Comparison of ENCODE assay signal across 10 cellular contexts in genomic region chr2:54561010-54561409, GRCh38.
A peak's percentile ranks its signal among the peaks of the same experiment; 100 is the strongest.
DNase-seq lines count a peak whose midpoint lies in the region; ATAC-seq and TF ChIP-seq lines count a peak whose summit lies in the region.
"Had no signal": no experiment of that assay in that cellular context is flagged by ENCODE, and none has a peak within 500 bp of the region (broad histone marks: within the 10 kb centered on the region; RNA-seq: fewer than 3 reads in every experiment).

No MANE protein-coding gene starts in this region.

- H3K27ac Mint-ChIP-seq in activated T-cell treated with anti-CD3 and anti-CD28 coated beads, Interleukin-2, amount 50 U/mL, for 72 hours: peak overlapping the region; percentile 95

- no peak for DNase-seq in activated T-cell treated with anti-CD3 and anti-CD28 coated beads, Interleukin-2, amount 50 U/mL, for 72 hours
- DNase-seq in activated T-cell treated with anti-CD3 and anti-CD28 coated beads for 4 hours (no peak), adipocyte (ENCODE audit: low read depth) (peak; percentile 24), thyroid gland (no peak), NOMO-1 treated with dmso at 0.1 percent for 144 hours (lab: John Stamatoyannopoulos, UW; ENCODE audit: unreplicated experiment) (no peak), DMS153 treated with DMSO at 0.1 percent for 48 hours (lab: John Stamatoyannopoulos, UW; ENCODE audit: unreplicated experiment) (no peak)
- DNase-seq: C1 segment of cervical spinal cord, NCI-H1694 treated with DMSO at 0.1 percent for 48 hours had no signal

- H3K9me3 ChIP-seq in adipocyte (ENCODE audit: control insufficient read depth, low read length): no peaks in the 10 kb centered on the region
- H3K9me3 ChIP-seq in liver (ENCODE audit: control insufficient read depth in 4 of 4, low read length in 3 of 4): no peaks in the 10 kb centered on the region
- H3K9me3 ChIP-seq in thyroid gland: no peaks in the 10 kb centered on the region

- WGBS in liver: 25% methylated on average over 4 of the region's 4 CpGs
- WGBS in thyroid gland, 2 donors: 64 to 72% methylated on average over 3 of the region's 4 CpGs

- H3K4me1 Mint-ChIP-seq in activated T-cell treated with anti-CD3 and anti-CD28 coated beads, Interleukin-2, amount 50 U/mL, for 72 hours (ENCODE audit: low read depth): peaks cover 71% of the 10 kb centered on the region

- H3K9me3 Mint-ChIP-seq in activated T-cell treated with anti-CD3 and anti-CD28 coated beads, Interleukin-2, amount 50 U/mL, for 72 hours: no peaks in the 10 kb centered on the region

- peak overlapping the region; percentile 94 to 96 for H3K4me3 Mint-ChIP-seq in activated T-cell treated with anti-CD3 and anti-CD28 coated beads, Interleukin-2, amount 50 U/mL, for 72 hours

- H3K36me3 Mint-ChIP-seq in activated T-cell treated with anti-CD3 and anti-CD28 coated beads, Interleukin-2, amount 50 U/mL, for 72 hours (ENCODE audit: insufficient read depth in 2 of 2): peaks cover 13 to 24% of the 10 kb centered on the region in 2 donors

- no peak for TF ChIP-seq CTCF in liver (IDR thresholded peaks at IDR 0.05; ENCODE audit: low read depth, low read length, missing input control)
- TF ChIP-seq CTCF in thyroid gland (IDR thresholded peaks at IDR 0.05): no peak

- H3K4me3 ChIP-seq in adipocyte (ENCODE audit: low read length) (peak overlapping the region; percentile 82), liver (ENCODE audit: low read depth in 1 of 3, low read length in 3 of 3) (peak overlapping the region; percentile 71 to 90 (median 87)), thyroid gland (replicated peaks in 1 of 3) (no peak overlapping the region)

- intact Hi-C loops in thyroid gland (cut with DNase I): no loop called here

- no peaks in the 10 kb centered on the region for H3K27me3 ChIP-seq in adipocyte (replicated peaks; ENCODE audit: control insufficient read depth, insufficient read depth, low read length)
- no peaks in the 10 kb centered on the region for H3K27me3 ChIP-seq in liver (ENCODE audit: control insufficient read depth in 4 of 4, insufficient read depth in 4 of 4, low read length in 3 of 4)
- H3K27me3 ChIP-seq in thyroid gland: no peaks in the 10 kb centered on the region

- no peaks in the 10 kb centered on the region for H3K27me3 Mint-ChIP-seq in activated T-cell treated with anti-CD3 and anti-CD28 coated beads, Interleukin-2, amount 50 U/mL, for 72 hours (ENCODE audit: low read depth)

- no peaks in the 10 kb centered on the region for H3K36me3 ChIP-seq in adipocyte (ENCODE audit: control insufficient read depth, insufficient read depth, low read length, severe bottlenecking)
- no peaks in the 10 kb centered on the region for H3K36me3 ChIP-seq in liver (ENCODE audit: control insufficient read depth in 4 of 4, insufficient read depth in 3 of 4, low read depth in 1 of 4, low read length in 3 of 4)
- H3K36me3 ChIP-seq in thyroid gland: no peaks in the 10 kb centered on the region

- H3K4me1 ChIP-seq in adipocyte (ENCODE audit: control insufficient read depth, insufficient read depth, low read length) (peaks cover 47% of the 10 kb centered on the region), liver (ENCODE audit: control insufficient read depth in 4 of 4, insufficient read depth in 4 of 4, low read length in 3 of 4) (peaks cover 14 to 55% (median 25%) of the 10 kb centered on the region in 4 donors), thyroid gland (peaks cover 36 to 62% of the 10 kb centered on the region in 2 donors)

- peak overlapping the region; percentile 96 to 99 for H3K27ac ChIP-seq in liver (ENCODE audit: low read depth in 1 of 2, low read length in 2 of 2)
- H3K27ac ChIP-seq in thyroid gland: peak overlapping the region in 2 of 3 donors; percentile 95 to 96

- ATAC-seq in activated T-cell treated with anti-CD3 and anti-CD28 coated beads, Interleukin-2, amount 50 U/mL, for 72 hours (replicated peaks in 1 of 2): no peak
- ATAC-seq in HG03196 (IDR thresholded peaks at IDR 0.05; ENCODE audit: unreplicated experiment): no peak

- no peak for TF ChIP-seq POLR2A in thyroid gland (IDR thresholded peaks at IDR 0.05)

- H3K9ac ChIP-seq in adipocyte (ENCODE audit: low read length) (peak overlapping the region; percentile 64), liver (ENCODE audit: low read depth in 1 of 2, low read length in 2 of 2) (peak overlapping the region; percentile 98 to 100)

- TF ChIP-seq RAD21 in liver (IDR thresholded peaks at IDR 0.05): no peak

TF ChIP-seq in liver, 16 proteins besides CTCF, POLR2A, EP300 and RAD21:
- no peak for TF ChIP-seq JUND (IDR thresholded peaks at IDR 0.05)
- TF ChIP-seq HNF4G (IDR thresholded peaks at IDR 0.05): no peak
- TF ChIP-seq YY1 (IDR thresholded peaks at IDR 0.05): no peak
- no peak for TF ChIP-seq EGR1 (IDR thresholded peaks at IDR 0.05; ENCODE audit: low read depth in 2 of 2)

Comparison
In these comparisons a context has a peak if more than half of its experiments do, and no peak if none do; other contexts are left out.
1. H3K4me3 ChIP-seq: peak in adipocyte (single experiment) and liver (3 of 3); none in thyroid gland (0 of 3).